17 cellular contexts compared by ENCODE assay signal in genomic region chr7:8152489-8153192, GRCh38.
A peak's percentile ranks its signal among the peaks of the same experiment; 100 is the strongest.
DNase-seq lines count a peak whose midpoint lies in the region; ATAC-seq lines count a peak whose summit lies in the region.
"Had no signal": no experiment of that assay in that cellular context is flagged by ENCODE, and none has a peak within 500 bp of the region (broad histone marks: within the 10 kb centered on the region; RNA-seq: fewer than 3 reads in every experiment).

No MANE protein-coding gene starts in this region.

- no peaks in the 10 kb centered on the region for H3K27me3 ChIP-seq in naive thymus-derived CD4-positive, alpha-beta T cell (ENCODE audit: control insufficient read depth in 2 of 2, insufficient read depth in 2 of 2, low read length in 2 of 2)
- H3K27me3 ChIP-seq: neutrophil had no signal

- H3K36me3 ChIP-seq in naive thymus-derived CD4-positive, alpha-beta T cell (ENCODE audit: control insufficient read depth in 2 of 3, insufficient read depth in 3 of 3, low read length in 3 of 3): no peaks in the 10 kb centered on the region

- H3K4me1 ChIP-seq in naive thymus-derived CD4-positive, alpha-beta T cell (ENCODE audit: control insufficient read depth in 2 of 2, insufficient read depth in 2 of 2, low read length in 2 of 2): peaks cover 7 to 17% of the 10 kb centered on the region in 2 donors

- POLR2A ChIA-PET in activated naive CD8-positive, alpha-beta T cell treated with anti-CD3 and anti-CD28 coated beads, Interleukin-2, amount 10 ng/mL, durations not matched to agents 7 days and 5 days (lab: Charles Lee): interaction anchor here (1.1 kb wide), 1 partner anchor 29 kb away, joined by 3 read pairs; no protein-coding TSS in a partner anchor
- POLR2A ChIA-PET in naive thymus-derived CD4-positive, alpha-beta T cell (lab: Charles Lee): no interaction called here

- no peak overlapping the region for H3K27ac ChIP-seq in naive thymus-derived CD4-positive, alpha-beta T cell (ENCODE audit: low read depth, low read length)
- H3K27ac ChIP-seq: epithelial cell of prostate, neutrophil had no signal

- no peak for DNase-seq in stimulated activated naive CD8-positive, alpha-beta T cell treated with anti-CD3 and anti-CD28 coated beads, Interleukin-15, Interleukin-2, amounts not matched to agents 100 U/mL and 50 U/mL, for 24 hours
- DNase-seq in activated naive CD8-positive, alpha-beta T cell treated with anti-CD3 and anti-CD28 coated beads, Interleukin-2, amount 10 ng/mL, durations not matched to agents 7 days and 5 days: no peak
- no peak for DNase-seq in naive thymus-derived CD4-positive, alpha-beta T cell
- DNase-seq in NCI-H1105 treated with DMSO at 0.1 percent for 48 hours (lab: John Stamatoyannopoulos, UW) (no peak), AG08395 (ENCODE audit: low spot score) (no peak)
- no peak for DNase-seq in activated T-helper 2 cell treated with anti-CD3 and anti-CD28 coated beads, Interferon-gamma antibody, Interleukin-2, Interleukin-4, amounts not matched to agents 10 μg/mL and 5 μg/mL and 100 μg/mL, durations not matched to agents 14 hours and 24 hours and 36 hours (ENCODE audit: low spot score)
- DNase-seq: activated CD4-positive, alpha-beta T cell treated with anti-CD3 and anti-CD28 coated beads, Interleukin-2, amount 50 U/mL, for 4 hours; Calu3; cortex of kidney; KBM-7; NCI-H2081; stimulated activated naive CD4-positive, alpha-beta T cell; SW 1271 had no signal

- intact Hi-C loops in naive thymus-derived CD4-positive, alpha-beta T cell (cut with micrococcal nuclease): no loop called here
- intact Hi-C loops in activated T-helper 2 cell treated with anti-CD3 and anti-CD28 coated beads, Interferon-gamma antibody, Interleukin-2, Interleukin-4, amounts not matched to agents 10 μg/mL and 5 μg/mL and 100 μg/mL, durations not matched to agents 14 hours and 24 hours and 36 hours (cut with micrococcal nuclease): no loop called here

- H3K27me3 Mint-ChIP-seq in stimulated activated naive CD8-positive, alpha-beta T cell treated with anti-CD3 and anti-CD28 coated beads, Interleukin-15, Interleukin-2, amounts not matched to agents 100 ng/mL and 50 ng/mL, for 24 hours: no peaks in the 10 kb centered on the region
- H3K27me3 Mint-ChIP-seq in activated naive CD8-positive, alpha-beta T cell treated with anti-CD3 and anti-CD28 coated beads, Interleukin-2, amount 10 ng/mL, durations not matched to agents 7 days and 5 days: peaks cover 4% of the 10 kb centered on the region
- H3K27me3 Mint-ChIP-seq in naive thymus-derived CD4-positive, alpha-beta T cell: peaks cover 0 to 4% (median 0%) of the 10 kb centered on the region in 5 donors
- H3K27me3 Mint-ChIP-seq in activated T-helper 2 cell treated with anti-CD3 and anti-CD28 coated beads, Interferon-gamma antibody, Interleukin-2, Interleukin-4, amounts not matched to agents 10 μg/mL and 5 μg/mL and 100 μg/mL, durations not matched to agents 14 hours and 24 hours and 36 hours (ENCODE audit: low read depth): peaks cover 3% of the 10 kb centered on the region

- H3K4me1 Mint-ChIP-seq in stimulated activated naive CD8-positive, alpha-beta T cell treated with anti-CD3 and anti-CD28 coated beads, Interleukin-15, Interleukin-2, amounts not matched to agents 100 ng/mL and 50 ng/mL, for 24 hours (ENCODE audit: low read depth): peaks cover 21% of the 10 kb centered on the region
- H3K4me1 Mint-ChIP-seq in activated naive CD8-positive, alpha-beta T cell treated with anti-CD3 and anti-CD28 coated beads, Interleukin-2, amount 10 ng/mL, durations not matched to agents 7 days and 5 days: peaks cover 12% of the 10 kb centered on the region
- H3K4me1 Mint-ChIP-seq in naive thymus-derived CD4-positive, alpha-beta T cell: peaks cover 19 to 56% (median 52%) of the 10 kb centered on the region in 7 donors
- peaks cover 19% of the 10 kb centered on the region for H3K4me1 Mint-ChIP-seq in activated T-helper 2 cell treated with anti-CD3 and anti-CD28 coated beads, Interferon-gamma antibody, Interleukin-2, Interleukin-4, amounts not matched to agents 10 μg/mL and 5 μg/mL and 100 μg/mL, durations not matched to agents 14 hours and 24 hours and 36 hours (ENCODE audit: low read depth)

- CTCF ChIA-PET in naive thymus-derived CD4-positive, alpha-beta T cell (lab: Charles Lee): no interaction called here

- ATAC-seq in stimulated activated naive CD8-positive, alpha-beta T cell treated with anti-CD3 and anti-CD28 coated beads, Interleukin-15, Interleukin-2, amounts not matched to agents 100 U/mL and 50 U/mL, for 24 hours: no peak
- no peak for ATAC-seq in activated naive CD8-positive, alpha-beta T cell treated with anti-CD3 and anti-CD28 coated beads, Interleukin-2, amount 10 ng/mL, durations not matched to agents 7 days and 5 days (ENCODE audit: low read depth)
- peak; percentile 42 for ATAC-seq in naive thymus-derived CD4-positive, alpha-beta T cell
- no peak for ATAC-seq in HG03378 (IDR thresholded peaks at IDR 0.05; ENCODE audit: unreplicated experiment)

- H3K9me3 Mint-ChIP-seq in stimulated activated naive CD8-positive, alpha-beta T cell treated with anti-CD3 and anti-CD28 coated beads, Interleukin-15, Interleukin-2, amounts not matched to agents 100 ng/mL and 50 ng/mL, for 24 hours: peaks cover 5% of the 10 kb centered on the region
- peaks cover 15% of the 10 kb centered on the region for H3K9me3 Mint-ChIP-seq in activated naive CD8-positive, alpha-beta T cell treated with anti-CD3 and anti-CD28 coated beads, Interleukin-2, amount 10 ng/mL, durations not matched to agents 7 days and 5 days
- H3K9me3 Mint-ChIP-seq in naive thymus-derived CD4-positive, alpha-beta T cell: peaks cover 0 to 10% (median 0%) of the 10 kb centered on the region in 11 donors
- peaks cover 20% of the 10 kb centered on the region for H3K9me3 Mint-ChIP-seq in activated T-helper 2 cell treated with anti-CD3 and anti-CD28 coated beads, Interferon-gamma antibody, Interleukin-2, Interleukin-4, amounts not matched to agents 10 μg/mL and 5 μg/mL and 100 μg/mL, durations not matched to agents 14 hours and 24 hours and 36 hours

- H3K4me3 ChIP-seq in naive thymus-derived CD4-positive, alpha-beta T cell (ENCODE audit: low read length): no peak overlapping the region

- H3K36me3 Mint-ChIP-seq in stimulated activated naive CD8-positive, alpha-beta T cell treated with anti-CD3 and anti-CD28 coated beads, Interleukin-15, Interleukin-2, amounts not matched to agents 100 ng/mL and 50 ng/mL, for 24 hours (ENCODE audit: low read depth): no peaks in the 10 kb centered on the region
- peaks cover 10% of the 10 kb centered on the region for H3K36me3 Mint-ChIP-seq in activated naive CD8-positive, alpha-beta T cell treated with anti-CD3 and anti-CD28 coated beads, Interleukin-2, amount 10 ng/mL, durations not matched to agents 7 days and 5 days
- peaks cover 0 to 9% (median 0%) of the 10 kb centered on the region in 5 donors for H3K36me3 Mint-ChIP-seq in naive thymus-derived CD4-positive, alpha-beta T cell
- H3K36me3 Mint-ChIP-seq in activated T-helper 2 cell treated with anti-CD3 and anti-CD28 coated beads, Interferon-gamma antibody, Interleukin-2, Interleukin-4, amounts not matched to agents 10 μg/mL and 5 μg/mL and 100 μg/mL, durations not matched to agents 14 hours and 24 hours and 36 hours (ENCODE audit: low read depth): peaks cover 22% of the 10 kb centered on the region

- H3K27ac Mint-ChIP-seq in stimulated activated naive CD8-positive, alpha-beta T cell treated with anti-CD3 and anti-CD28 coated beads, Interleukin-15, Interleukin-2, amounts not matched to agents 100 ng/mL and 50 ng/mL, for 24 hours: peak overlapping the region; percentile 9
- H3K27ac Mint-ChIP-seq in activated naive CD8-positive, alpha-beta T cell treated with anti-CD3 and anti-CD28 coated beads, Interleukin-2, amount 10 ng/mL, durations not matched to agents 7 days and 5 days: peak overlapping the region; percentile 83
- H3K27ac Mint-ChIP-seq in naive thymus-derived CD4-positive, alpha-beta T cell: peak overlapping the region in 6 of 9 donors; percentile 11 to 84 (median 74)
- no peak overlapping the region for H3K27ac Mint-ChIP-seq in activated T-helper 2 cell treated with anti-CD3 and anti-CD28 coated beads, Interferon-gamma antibody, Interleukin-2, Interleukin-4, amounts not matched to agents 10 μg/mL and 5 μg/mL and 100 μg/mL, durations not matched to agents 14 hours and 24 hours and 36 hours

- H3K9me3 ChIP-seq in naive thymus-derived CD4-positive, alpha-beta T cell (ENCODE audit: control insufficient read depth in 2 of 3, low read length in 3 of 3): no peaks in the 10 kb centered on the region
- H3K9me3 ChIP-seq: neutrophil had no signal

- no peak overlapping the region for H3K4me3 Mint-ChIP-seq in stimulated activated naive CD8-positive, alpha-beta T cell treated with anti-CD3 and anti-CD28 coated beads, Interleukin-15, Interleukin-2, amounts not matched to agents 100 ng/mL and 50 ng/mL, for 24 hours
- no peak overlapping the region for H3K4me3 Mint-ChIP-seq in activated naive CD8-positive, alpha-beta T cell treated with anti-CD3 and anti-CD28 coated beads, Interleukin-2, amount 10 ng/mL, durations not matched to agents 7 days and 5 days
- H3K4me3 Mint-ChIP-seq in naive thymus-derived CD4-positive, alpha-beta T cell: peak overlapping the region in 1 of 10 donors; percentile 31
- no peak overlapping the region for H3K4me3 Mint-ChIP-seq in activated T-helper 2 cell treated with anti-CD3 and anti-CD28 coated beads, Interferon-gamma antibody, Interleukin-2, Interleukin-4, amounts not matched to agents 10 μg/mL and 5 μg/mL and 100 μg/mL, durations not matched to agents 14 hours and 24 hours and 36 hours (ENCODE audit: low read depth)
